In the genomic region with DNA sequence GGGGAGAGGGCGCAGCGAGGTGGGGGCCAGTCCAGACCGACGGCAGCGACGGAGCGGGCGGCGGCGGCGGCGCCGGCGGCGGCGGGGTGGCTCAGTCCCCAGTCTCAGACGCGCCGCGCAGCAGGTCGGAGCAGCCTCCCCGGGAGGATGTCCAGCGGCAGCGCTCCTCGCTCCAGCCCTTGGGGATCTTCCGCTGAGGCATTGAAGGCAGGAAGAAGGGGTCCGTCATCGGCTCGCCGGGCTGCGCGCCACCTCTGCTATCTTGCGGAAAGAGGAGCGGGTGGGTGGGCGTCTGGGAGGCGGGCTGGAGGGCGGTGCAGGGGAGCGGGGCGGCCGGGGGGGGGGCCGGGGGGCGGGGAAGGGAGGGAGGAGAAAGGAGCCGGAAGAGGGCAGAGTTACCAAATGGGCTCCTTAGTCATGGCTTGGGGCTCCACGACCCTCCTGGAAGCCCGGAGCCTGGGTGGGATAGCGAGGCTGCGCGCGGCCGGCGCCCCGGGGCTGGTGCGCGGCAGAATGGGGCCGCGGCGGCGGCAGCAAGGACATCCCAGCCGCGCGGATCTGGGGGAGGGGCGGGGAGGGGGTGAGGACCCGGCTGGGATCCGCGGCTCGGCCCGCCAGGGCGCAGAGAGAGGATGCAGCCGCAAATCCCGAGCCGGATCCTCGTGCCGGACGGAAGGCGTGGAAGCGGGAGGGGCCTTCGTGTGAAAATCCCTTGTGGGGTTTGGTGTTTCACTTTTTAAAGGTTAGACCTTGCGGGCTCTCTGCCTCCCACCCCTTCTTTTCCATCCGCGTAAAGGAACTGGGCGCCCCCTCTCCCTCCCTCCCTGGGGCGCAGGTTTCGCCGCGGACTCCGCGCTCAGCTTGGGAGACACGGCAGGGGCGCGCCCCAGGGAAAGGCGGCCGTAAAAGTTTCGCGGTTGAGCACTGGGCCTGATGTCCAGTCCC, we compare ENCODE assay signal across 8 cellular contexts. TPM values are rescaled to one million over a fixed set of nuclear protein-coding genes. Genes with fewer than 3 reads are reported as not detected.
DNase-seq lines count a peak whose midpoint lies in the region; ATAC-seq, FAIRE-seq and TF ChIP-seq lines count a peak whose summit lies in the region.

A gene with protein sequence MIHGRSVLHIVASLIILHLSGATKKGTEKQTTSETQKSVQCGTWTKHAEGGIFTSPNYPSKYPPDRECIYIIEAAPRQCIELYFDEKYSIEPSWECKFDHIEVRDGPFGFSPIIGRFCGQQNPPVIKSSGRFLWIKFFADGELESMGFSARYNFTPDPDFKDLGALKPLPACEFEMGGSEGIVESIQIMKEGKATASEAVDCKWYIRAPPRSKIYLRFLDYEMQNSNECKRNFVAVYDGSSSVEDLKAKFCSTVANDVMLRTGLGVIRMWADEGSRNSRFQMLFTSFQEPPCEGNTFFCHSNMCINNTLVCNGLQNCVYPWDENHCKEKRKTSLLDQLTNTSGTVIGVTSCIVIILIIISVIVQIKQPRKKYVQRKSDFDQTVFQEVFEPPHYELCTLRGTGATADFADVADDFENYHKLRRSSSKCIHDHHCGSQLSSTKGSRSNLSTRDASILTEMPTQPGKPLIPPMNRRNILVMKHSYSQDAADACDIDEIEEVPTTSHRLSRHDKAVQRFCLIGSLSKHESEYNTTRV (minus strand): TSS at position 267 of the 945 bp plus-strand sequence. CDS start 696 bp downstream, outside the sequence.

- no peak within 1 kb of the TSS for H3K27ac Mint-ChIP-seq in neural crest cell (ENCODE audit: unreplicated experiment)

- H3K36me3 ChIP-seq in bronchial epithelial cell (ENCODE audit: control insufficient read depth, insufficient read depth, low read length) = no peaks in the 10 kb centered on the region

- TF ChIP-seq CTCF in bronchial epithelial cell (IDR thresholded peaks at IDR 0.05; ENCODE audit: insufficient read depth, low read length, severe bottlenecking) (no peak), neural crest cell (conservative IDR thresholded peaks at IDR 0.05) (no peak)

- H3K9me3 Mint-ChIP-seq in neural crest cell = no peaks in the 10 kb centered on the region

- H3K4me1 Mint-ChIP-seq in neural crest cell = peaks cover 17% of the 10 kb centered on the region

- in situ Hi-C loops in Caki2 (cut with HindIII; ENCODE audit: low pct_unique_long_range_greater_than_20kb, low sequenced_read_pairs) = no loop called here

- peaks cover 14% of the 10 kb centered on the region for H3K27me3 ChIP-seq in bronchial epithelial cell (ENCODE audit: control insufficient read depth, insufficient read depth, low read length)

- peaks cover 3% of the 10 kb centered on the region for H3K36me3 Mint-ChIP-seq in neural crest cell (ENCODE audit: low read depth)

- H3K4me3 Mint-ChIP-seq in neural crest cell = peak within 1 kb of the TSS; percentile 90

- ATAC-seq in HG02610 (IDR thresholded peaks at IDR 0.05; ENCODE audit: unreplicated experiment) = peak; percentile 32

- peak; percentile 41 for DNase-seq in Caki2 (ENCODE audit: low read depth)
- DNase-seq in bronchial epithelial cell (ENCODE audit: low read depth) = no peak
- DNase-seq in neural crest cell (ENCODE audit: low read depth, low spot score) = peak; percentile 42
- no peak for DNase-seq in activated naive CD4-positive, alpha-beta T cell treated with Interleukin-2 at 50 U/mL for 16 hours
- DNase-seq in DMS153 (lab: John Stamatoyannopoulos, UW) = no peak
- DNase-seq in AML-193 (lab: John Stamatoyannopoulos, UW) = no peak
- DNase-seq in NCI-H128 (lab: John Stamatoyannopoulos, UW; ENCODE audit: unreplicated experiment) = no peak

- FAIRE-seq in bronchial epithelial cell (lab: Jason Lieb, UNC) = no peak

- peaks cover 70% of the 10 kb centered on the region for H3K27me3 Mint-ChIP-seq in neural crest cell (ENCODE audit: low read depth)

- H3K4me3 ChIP-seq in bronchial epithelial cell (ENCODE audit: low read depth, low read length) = peak within 1 kb of the TSS; percentile 21

RNA-seq across cellular contexts. Expression of the gene that starts here (rescaled TPM):
- 7.6 and 8.1 TPM in 2 replicates for total RNA-seq in Caki2 (2014; rRNA removed; shearing (Covaris generic); ENCODE audit: low replicate concordance)
- total RNA-seq in bronchial epithelial cell (not detected in 2 replicates), neural crest cell (6.1 and 6.9 TPM in 2 replicates)

Comparison
In these comparisons a context has a peak if more than half of its experiments do, and no peak if none do; other contexts are left out.
1. DNase-seq: peak in Caki2 (single experiment) and neural crest cell (single experiment); none in bronchial epithelial cell (single experiment), activated naive CD4-positive, alpha-beta T cell treated with Interleukin-2 at 50 U/mL for 16 hours (single experiment), DMS153 (single experiment), AML-193 (0 of 2) and NCI-H128 (single experiment).